Comparison of ENCODE assay signal across 8 cellular contexts in genomic region chr6:158666637-158667359, GRCh38. TPM values are rescaled to one million over a fixed set of nuclear protein-coding genes. Genes with fewer than 3 reads are reported as not detected.
DNase-seq lines count a peak whose midpoint lies in the region; ATAC-seq, FAIRE-seq and TF ChIP-seq lines count a peak whose summit lies in the region.

No MANE protein-coding gene starts in this region.

- ATAC-seq in HG03135 (IDR thresholded peaks at IDR 0.05; ENCODE audit: unreplicated experiment), result no peak
- no peak for ATAC-seq in HG02938 (IDR thresholded peaks at IDR 0.05; ENCODE audit: unreplicated experiment)
- ATAC-seq in GM18867 (IDR thresholded peaks at IDR 0.05; ENCODE audit: unreplicated experiment), result no peak
- no peak for ATAC-seq in GM18858 (IDR thresholded peaks at IDR 0.05; ENCODE audit: unreplicated experiment)

- TF ChIP-seq EP300 in sigmoid colon (IDR thresholded peaks at IDR 0.05), result peak in 1 of 4 donors; percentile 57

- H3K27ac ChIP-seq in sigmoid colon, result peak overlapping the region in 2 of 4 donors; percentile 31 to 41

- H3K27me3 ChIP-seq in sigmoid colon, result no peaks in the 10 kb centered on the region

- no peak for TF ChIP-seq CTCF in fibroblast of villous mesenchyme (IDR thresholded peaks at IDR 0.05; ENCODE audit: insufficient read depth, low read depth, low read length)
- TF ChIP-seq CTCF in sigmoid colon (IDR thresholded peaks at IDR 0.05), result no peak

- no peak overlapping the region for H3K4me3 ChIP-seq in fibroblast of villous mesenchyme (ENCODE audit: low read depth, low read length)
- H3K4me3 ChIP-seq in sigmoid colon, result no peak overlapping the region

- no peaks in the 10 kb centered on the region for H3K36me3 ChIP-seq in sigmoid colon

- 81 to 88% methylated on average over 14 of the region's 14 CpGs for WGBS in sigmoid colon, 2 donors

- no peaks in the 10 kb centered on the region for H3K9me3 ChIP-seq in sigmoid colon

- TF ChIP-seq POLR2A in GM12891 (IDR thresholded peaks at IDR 0.05; ENCODE audit: low read depth, low read length) (no peak), sigmoid colon (IDR thresholded peaks at IDR 0.05) (no peak)

- FAIRE-seq in GM12891 (lab: Jason Lieb, UNC), result peak; percentile 31

- DNase-seq in GM12891 (ENCODE audit: insufficient read length, low spot score) (no peak), NOMO-1 treated with dmso at 0.1 percent for 144 hours (lab: John Stamatoyannopoulos, UW; ENCODE audit: unreplicated experiment) (peak; percentile 88), fibroblast of villous mesenchyme (ENCODE audit: low read depth) (peak; percentile 96), sigmoid colon (peak; percentile 35)

- peaks cover 0 to 25% (median 4%) of the 10 kb centered on the region in 4 donors for H3K4me1 ChIP-seq in sigmoid colon

- intact Hi-C loops in sigmoid colon (cut with DNase I), result no loop called here

TF ChIP-seq in GM12891, 5 proteins besides CTCF, POLR2A, EP300 and RAD21:
- TF ChIP-seq TAF1 (IDR thresholded peaks at IDR 0.05; ENCODE audit: low read depth, low read length) (no peak), SPI1 (IDR thresholded peaks at IDR 0.05; ENCODE audit: low read depth, low read length) (peak; percentile 31; the same call in 1 of the 2 replicates)
TF ChIP-seq in GM12891: peak in this region for 1.

RNA-seq across cellular contexts. Expression of gene SYTL3, which starts 16.9 kb away (rescaled TPM):
- polyA plus RNA-seq in GM12891 (2012; ENCODE audit: low read depth, missing spikeins), result 2.1 TPM
- total RNA-seq in fibroblast of villous mesenchyme (1.3 and 1.7 TPM in 2 replicates), sigmoid colon (1 to 10 TPM; 3.1 to 4.3 (median 3.6) TPM)
- 1 to 10 TPM; 1.6 to 6.9 (median 1.8) TPM for polyA plus RNA-seq in sigmoid colon

RNA-seq across cellular contexts. Expression of gene DYNLT1, which starts 22.3 kb away (rescaled TPM):
- polyA plus RNA-seq in GM12891 (2012; ENCODE audit: low read depth, missing spikeins), result 45.0 TPM
- total RNA-seq in fibroblast of villous mesenchyme, result 99.9 and 114 TPM in 2 replicates
- 100 to 1,000 TPM in 3 of 4 donors, 10 to 100 TPM in 1; 68.7 to 118 (median 105) TPM for total RNA-seq in sigmoid colon
- 100 to 1,000 TPM; 231 to 457 (median 332) TPM for polyA plus RNA-seq in sigmoid colon
